ENCODE assay signal across 15 cellular contexts in the genomic region with DNA sequence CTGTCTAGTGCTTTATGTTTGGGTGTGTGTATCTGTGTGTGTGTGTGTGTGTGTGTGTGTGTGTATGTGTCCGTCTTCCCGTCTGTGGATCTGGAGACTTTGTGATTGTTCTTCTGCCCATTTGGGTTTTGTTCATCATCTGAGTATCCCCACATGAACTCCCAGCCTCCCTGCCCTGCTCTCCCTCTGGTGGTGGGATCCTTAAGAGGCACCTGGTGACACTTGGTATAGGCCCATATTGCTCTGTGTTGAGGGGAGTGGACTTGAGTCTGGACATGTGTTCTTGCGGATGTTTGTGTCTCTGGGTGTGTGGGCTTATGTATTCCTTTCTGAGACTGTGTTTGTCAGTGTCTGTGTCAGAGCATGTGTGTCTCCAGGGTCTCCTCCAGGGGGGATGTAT. TPM values are rescaled to one million over a fixed set of nuclear protein-coding genes. Genes with fewer than 3 reads are reported as not detected.
DNase-seq lines count a peak whose midpoint lies in the region; ATAC-seq and TF ChIP-seq lines count a peak whose summit lies in the region.
"Had no signal": no experiment of that assay in that cellular context is flagged by ENCODE, and none has a peak within 500 bp of the region (broad histone marks: within the 10 kb centered on the region; RNA-seq: fewer than 3 reads in every experiment).

No MANE protein-coding gene starts in this region.

- CTCF ChIA-PET in HEK293 (lab: Yijun Ruan, JAX), result no interaction called here

- peaks cover 6% of the 10 kb centered on the region for H3K36me3 Mint-ChIP-seq in glutamatergic neuron (ENCODE audit: unreplicated experiment)

- no peaks in the 10 kb centered on the region for H3K4me1 ChIP-seq in HEK293 (ENCODE audit: control insufficient read depth, insufficient read depth, low read length)
- H3K4me1 ChIP-seq: gastrocnemius medialis had no signal

- no peak for ATAC-seq in GM19455 (IDR thresholded peaks at IDR 0.05; ENCODE audit: unreplicated experiment)
- ATAC-seq: gastrocnemius medialis had no signal

- peak overlapping the region; percentile 3 for H3K4me3 Mint-ChIP-seq in glutamatergic neuron (ENCODE audit: unreplicated experiment)
- H3K4me3 Mint-ChIP-seq: activated B cell treated with CpG ODN at 0.5 μM for 24 hours, mesothelial cell of epicardium had no signal

- peak overlapping the region; percentile 69 for H3K27ac Mint-ChIP-seq in glutamatergic neuron (ENCODE audit: unreplicated experiment)
- H3K27ac Mint-ChIP-seq: activated B cell treated with CpG ODN at 0.5 μM for 24 hours; activated naive CD4-positive, alpha-beta T cell treated with anti-CD3 and anti-CD28 coated beads, Interleukin-2, amount 50 U/mL, for 72 hours; mesothelial cell of epicardium had no signal

- TF ChIP-seq CTCF in HEK293 (tag by site-specific recombination; IDR thresholded peaks at IDR 0.05), result peak; percentile 47
- peak; percentile 44 for TF ChIP-seq CTCF in WERI-Rb-1 (IDR thresholded peaks at IDR 0.05; ENCODE audit: low read depth, low read length)
- peak; percentile 14 for TF ChIP-seq CTCF in glutamatergic neuron (IDR thresholded peaks at IDR 0.05; ENCODE audit: partially characterized antibody, unreplicated experiment)

- no peaks in the 10 kb centered on the region for H3K27me3 ChIP-seq in WERI-Rb-1 (ENCODE audit: insufficient read depth, low read depth, severe bottlenecking)
- H3K27me3 ChIP-seq: gastrocnemius medialis had no signal

- no peak overlapping the region for H3K4me3 ChIP-seq in HEK293 (ENCODE audit: low read depth, low read length)
- H3K4me3 ChIP-seq in WERI-Rb-1 (ENCODE audit: low read depth, low read length), result no peak overlapping the region
- H3K4me3 ChIP-seq: gastrocnemius medialis had no signal

- peaks cover 13% of the 10 kb centered on the region for H3K9me3 Mint-ChIP-seq in glutamatergic neuron (ENCODE audit: unreplicated experiment)
- H3K9me3 Mint-ChIP-seq: activated B cell treated with CpG ODN at 0.5 μM for 24 hours; activated naive CD4-positive, alpha-beta T cell treated with anti-CD3 and anti-CD28 coated beads, Interleukin-2, amount 50 U/mL, for 72 hours; mesothelial cell of epicardium had no signal

- H3K4me1 Mint-ChIP-seq in glutamatergic neuron (ENCODE audit: low read depth, unreplicated experiment), result peaks cover 13% of the 10 kb centered on the region
- H3K4me1 Mint-ChIP-seq: activated B cell treated with CpG ODN at 0.5 μM for 24 hours, mesothelial cell of epicardium had no signal

- H3K9me3 ChIP-seq in HEK293 (ENCODE audit: control insufficient read depth, insufficient read depth, low read depth, low read length) (no peaks in the 10 kb centered on the region), WERI-Rb-1 (ENCODE audit: severe bottlenecking) (no peaks in the 10 kb centered on the region)
- H3K9me3 ChIP-seq: gastrocnemius medialis had no signal

- H3K27ac ChIP-seq in HEK293 (ENCODE audit: extremely low read depth, low read depth, low read length) (no peak overlapping the region), WERI-Rb-1 (no peak overlapping the region)
- H3K27ac ChIP-seq: gastrocnemius medialis had no signal

- peak; percentile 30 for DNase-seq in CD1c-positive myeloid dendritic cell (ENCODE audit: extremely low spot score)
- DNase-seq in WERI-Rb-1, result peak; percentile 27
- DNase-seq in glutamatergic neuron, result no peak
- DNase-seq in occipital lobe (lab: John Stamatoyannopoulos, UW), result no peak
- no peak for DNase-seq in NCI-H345 (lab: John Stamatoyannopoulos, UW)
- DNase-seq in NOMO-1 treated with dmso at 0.1 percent for 144 hours (lab: John Stamatoyannopoulos, UW; ENCODE audit: unreplicated experiment), result no peak
- DNase-seq: activated B cell treated with CpG ODN at 0.5 μM for 24 hours; DMS79; gastrocnemius medialis; NK-92 treated with Interleukin-12 subunit alpha and Interleukin-12 subunit beta, amount 100 ng/mL, for 24 hours; stimulated activated naive CD4-positive, alpha-beta T cell treated with Interleukin-2 at 50 U/mL for 16 hours had no signal

- H3K27me3 Mint-ChIP-seq in glutamatergic neuron (ENCODE audit: unreplicated experiment), result peaks cover 9% of the 10 kb centered on the region
- H3K27me3 Mint-ChIP-seq: activated B cell treated with CpG ODN at 0.5 μM for 24 hours had no signal

- H3K36me3 ChIP-seq in HEK293 (ENCODE audit: control insufficient read depth in 2 of 2, insufficient read depth in 1 of 2, low read length in 2 of 2) (peaks cover 3 to 90% of the 10 kb centered on the region in 2 experiments; a peak in 2 of 3 replicates), WERI-Rb-1 (peaks cover 75% of the 10 kb centered on the region)

- POLR2A ChIA-PET in HEK293 (lab: Yijun Ruan, JAX), result no interaction called here

TF ChIP-seq in HEK293, 187 proteins besides CTCF, POLR2A, EP300 and RAD21:
- TF ChIP-seq ZNF473 (tag by site-specific recombination; IDR thresholded peaks at IDR 0.05) (no peak), ZSCAN4 (tag by site-specific recombination; IDR thresholded peaks at IDR 0.05) (peak; percentile 47; the same call in 1 of the 2 replicates)

RNA-seq across cellular contexts. Expression of gene RCOR2, which starts 15.3 kb away (rescaled TPM):
- total RNA-seq in glutamatergic neuron (ENCODE audit: unreplicated experiment), result 286 TPM
- 9.5 TPM for total RNA-seq in occipital lobe
- total RNA-seq: activated B cell treated with CpG ODN at 0.5 μM for 24 hours had no signal

RNA-seq across cellular contexts. Expression of gene NAA40, which starts 37.1 kb away (rescaled TPM):
- total RNA-seq in glutamatergic neuron (ENCODE audit: unreplicated experiment) (68.0 TPM), occipital lobe (9.8 TPM)

Comparison
In these comparisons a context has a peak if more than half of its experiments do, and no peak if none do; other contexts are left out.
1. DNase-seq: peak in CD1c-positive myeloid dendritic cell (single experiment) and WERI-Rb-1 (single experiment); none in glutamatergic neuron (single experiment), occipital lobe (single experiment), NCI-H345 (single experiment) and NOMO-1 treated with dmso at 0.1 percent for 144 hours (single experiment).
2. RNA of gene RCOR2, which starts 15.3 kb away (total RNA-seq): 286 TPM in glutamatergic neuron (single experiment); 9.5 TPM in occipital lobe (single experiment); every median in the first group is over 10 times any median in the second.
3. Peak in every context shown above with its lines, with median percentiles within 50 percentile points of each other: CTCF ChIP-seq.